In genomic region chr11:73852049-73852448, GRCh38 we compare ENCODE assay signal across 13 cellular contexts.
"Had no signal": no experiment of that assay in that cellular context is flagged by ENCODE, and none has a peak within 500 bp of the region (broad histone marks: within the 10 kb centered on the region; RNA-seq: fewer than 3 reads in every experiment).

No MANE protein-coding gene starts in this region.

- DNase-seq: effector memory CD8-positive, alpha-beta T cell; gastrocnemius medialis; islet precursor cell; left lung; naive thymus-derived CD4-positive, alpha-beta T cell; ovary; right lobe of liver; stimulated activated CD4-positive, alpha-beta T cell treated with anti-CD3 and anti-CD28 coated beads, Interleukin-4, amount 100 ng/mL, for 24 hours; upper lobe of right lung had no signal

- H3K4me1 ChIP-seq: esophagus muscularis mucosa, gastrocnemius medialis, left lung, right lobe of liver, upper lobe of right lung, vagina had no signal

- H3K36me3 ChIP-seq: gastrocnemius medialis, ovary, right lobe of liver had no signal

- H3K9me3 ChIP-seq: esophagus muscularis mucosa, gastrocnemius medialis, left lung, ovary, right lobe of liver, tibial nerve, upper lobe of right lung, vagina had no signal

- H3K27ac ChIP-seq: epithelial cell of prostate, esophagus muscularis mucosa, gastrocnemius medialis, left lung, ovary, right lobe of liver, tibial nerve, upper lobe of right lung, vagina had no signal

- H3K27me3 ChIP-seq: esophagus muscularis mucosa, gastrocnemius medialis, left lung, ovary, right lobe of liver, tibial nerve, upper lobe of right lung, vagina had no signal

- H3K4me3 ChIP-seq: esophagus muscularis mucosa, gastrocnemius medialis, left lung, ovary, right lobe of liver, tibial nerve, upper lobe of right lung, vagina had no signal
